Comparison of ENCODE assay signal across 32 cellular contexts in genomic region chr13:85771856-85772255, GRCh38. TPM values are rescaled to one million over a fixed set of nuclear protein-coding genes. Genes with fewer than 3 reads are reported as not detected.
DNase-seq lines count a peak whose midpoint lies in the region; ATAC-seq and TF ChIP-seq lines count a peak whose summit lies in the region.
"Had no signal": no experiment of that assay in that cellular context is flagged by ENCODE, and none has a peak within 500 bp of the region (broad histone marks: within the 10 kb centered on the region; RNA-seq: fewer than 3 reads in every experiment).

No MANE protein-coding gene starts in this region.

- H3K4me1 ChIP-seq in breast epithelium (no peaks in the 10 kb centered on the region), OCI-LY7 (ENCODE audit: insufficient read depth, low read length, poor library complexity, severe bottlenecking) (peaks cover 10% of the 10 kb centered on the region), mammary epithelial cell (ENCODE audit: insufficient read depth, low read length) (no peaks in the 10 kb centered on the region), MM.1S (ENCODE audit: low read length) (peaks cover 10% of the 10 kb centered on the region; the same call in 1 of the 2 replicates), mucosa of descending colon (ENCODE audit: low read depth) (no peaks in the 10 kb centered on the region)
- H3K4me1 ChIP-seq: BE2C, neural progenitor cell, pancreas, upper lobe of right lung had no signal

- H3K4me1 Mint-ChIP-seq in MCF 10A (ENCODE audit: insufficient read depth, unreplicated experiment): peaks cover 8% of the 10 kb centered on the region
- no peaks in the 10 kb centered on the region for H3K4me1 Mint-ChIP-seq in activated CD8-positive, alpha-beta T cell treated with anti-CD3 and anti-CD28 coated beads, Interleukin-2, amount 10 ng/mL, durations not matched to agents 7 days and 5 days (ENCODE audit: low read depth)
- H3K4me1 Mint-ChIP-seq: immature natural killer cell, neural progenitor cell had no signal

- H3K4me3 Mint-ChIP-seq in MCF 10A (ENCODE audit: unreplicated experiment): no peak overlapping the region
- no peak overlapping the region for H3K4me3 Mint-ChIP-seq in activated CD8-positive, alpha-beta T cell treated with anti-CD3 and anti-CD28 coated beads, Interleukin-2, amount 10 ng/mL, durations not matched to agents 7 days and 5 days
- H3K4me3 Mint-ChIP-seq: effector memory CD8-positive, alpha-beta T cell; immature natural killer cell; neural progenitor cell had no signal

- no peaks in the 10 kb centered on the region for H3K9me2 ChIP-seq in OCI-LY7 (ENCODE audit: insufficient read depth, low read length)
- no peaks in the 10 kb centered on the region for H3K9me2 ChIP-seq in MM.1S (replicated peaks; ENCODE audit: insufficient read depth, low read length)

- intact Hi-C loops in MCF 10A (cut with micrococcal nuclease): no loop called here
- intact Hi-C loops in breast epithelium (cut with DNase I; ENCODE audit: low total_unique reads): no loop called here
- intact Hi-C loops in OCI-LY7 (cut with micrococcal nuclease; ENCODE audit: unreplicated experiment): no loop called here
- intact Hi-C loops in mammary epithelial cell (cut with micrococcal nuclease): no loop called here
- intact Hi-C loops in mucosa of descending colon (cut with DNase I, micrococcal nuclease): no loop called here

- ATAC-seq in activated CD8-positive, alpha-beta T cell treated with anti-CD3 and anti-CD28 coated beads, Interleukin-2, amount 10 ng/mL, durations not matched to agents 7 days and 5 days: no peak
- no peak for ATAC-seq in mucosa of descending colon
- ATAC-seq: activated naive CD4-positive, alpha-beta T cell treated with anti-CD3 and anti-CD28 coated beads, Interleukin-2, amount 50 U/mL, for 72 hours; effector memory CD8-positive, alpha-beta T cell; left colon; pancreas; upper lobe of right lung had no signal

- H2AFZ ChIP-seq in OCI-LY7 (ENCODE audit: low read length) (0 out of 2 replicates have a peak overlapping the region, but pooled peaks have one; percentile 15), mammary epithelial cell (ENCODE audit: low read depth, low read length) (peak overlapping the region; percentile 44), MM.1S (ENCODE audit: low read length) (no peak overlapping the region)
- H2AFZ ChIP-seq: neural progenitor cell had no signal

- H3K9me3 Mint-ChIP-seq in MCF 10A (ENCODE audit: unreplicated experiment): no peaks in the 10 kb centered on the region
- H3K9me3 Mint-ChIP-seq in activated CD8-positive, alpha-beta T cell treated with anti-CD3 and anti-CD28 coated beads, Interleukin-2, amount 10 ng/mL, durations not matched to agents 7 days and 5 days (ENCODE audit: insufficient read depth): peaks cover 3% of the 10 kb centered on the region

- no peak for TF ChIP-seq POLR2A in breast epithelium (IDR thresholded peaks at IDR 0.05)

- H3K79me2 ChIP-seq in OCI-LY7 (ENCODE audit: insufficient read depth, low read depth, low read length) (no peaks in the 10 kb centered on the region), mammary epithelial cell (ENCODE audit: insufficient read depth, low read length) (no peaks in the 10 kb centered on the region), MM.1S (ENCODE audit: low read length) (no peaks in the 10 kb centered on the region)

- no peaks in the 10 kb centered on the region for H3K9me3 ChIP-seq in breast epithelium
- no peaks in the 10 kb centered on the region for H3K9me3 ChIP-seq in OCI-LY7 (ENCODE audit: low read length)
- H3K9me3 ChIP-seq in mammary epithelial cell (replicated peaks; ENCODE audit: insufficient read depth, low read length): peaks cover 2% of the 10 kb centered on the region
- no peaks in the 10 kb centered on the region for H3K9me3 ChIP-seq in MM.1S (replicated peaks; ENCODE audit: insufficient read depth, low read length)
- no peaks in the 10 kb centered on the region for H3K9me3 ChIP-seq in mucosa of descending colon
- H3K9me3 ChIP-seq: A549, pancreas, upper lobe of right lung had no signal

- H3K4me2 ChIP-seq in OCI-LY7 (ENCODE audit: low read length) (peak overlapping the region; percentile 24), mammary epithelial cell (ENCODE audit: insufficient read depth, low read depth, low read length) (peak overlapping the region; percentile 16), MM.1S (ENCODE audit: low read depth, low read length) (no peak overlapping the region)
- H3K4me2 ChIP-seq: A549, neural progenitor cell had no signal

- no peaks in the 10 kb centered on the region for H3F3A ChIP-seq in MM.1S (ENCODE audit: insufficient read depth, low read length)

- dilution Hi-C loops in mammary epithelial cell (cut with HindIII; ENCODE audit: low sequenced_read_pairs): no loop called here

- CTCF ChIA-PET in MCF 10A (lab: Yijun Ruan, JAX) (no interaction called here), OCI-LY7 (lab: Charles Lee; ENCODE audit: unreplicated experiment) (interaction anchor here (0.5 kb wide), 1 partner anchor 331 kb away, joined by 3 read pairs; no protein-coding TSS in a partner anchor), mammary epithelial cell (lab: Charles Lee; ENCODE audit: low non-redundant PET) (no interaction called here)
- CTCF ChIA-PET in activated CD8-positive, alpha-beta T cell treated with anti-CD3 and anti-CD28 coated beads, Interleukin-2, amount 10 ng/mL, durations not matched to agents 7 days and 5 days (lab: Charles Lee): no interaction called here

- H3K27me3 ChIP-seq in breast epithelium (no peaks in the 10 kb centered on the region), mammary epithelial cell (ENCODE audit: insufficient read depth, low read length) (no peaks in the 10 kb centered on the region), MM.1S (replicated peaks; ENCODE audit: insufficient read depth, low read length) (no peaks in the 10 kb centered on the region)
- H3K27me3 ChIP-seq: BE2C, neural progenitor cell, pancreas, upper lobe of right lung had no signal

- H4K20me1 ChIP-seq in OCI-LY7 (ENCODE audit: insufficient read depth, low read length) (no peaks in the 10 kb centered on the region), mammary epithelial cell (ENCODE audit: insufficient read depth, low read length) (no peaks in the 10 kb centered on the region), MM.1S (ENCODE audit: insufficient read depth, low read length) (no peaks in the 10 kb centered on the region)

- H3K9ac ChIP-seq in mammary epithelial cell (ENCODE audit: insufficient read depth, low read length): no peak overlapping the region
- no peak overlapping the region for H3K9ac ChIP-seq in MM.1S (ENCODE audit: low read length)
- H3K9ac ChIP-seq: neural progenitor cell had no signal

- in situ Hi-C loops in mammary epithelial cell (cut with MboI; ENCODE audit: low sequenced_read_pairs in 2 of 2): no loop called here

- H3K36me3 ChIP-seq in breast epithelium: no peaks in the 10 kb centered on the region
- no peaks in the 10 kb centered on the region for H3K36me3 ChIP-seq in OCI-LY7 (ENCODE audit: insufficient read depth, low read length)
- H3K36me3 ChIP-seq in mammary epithelial cell (ENCODE audit: insufficient read depth, low read length): peaks cover 1% of the 10 kb centered on the region
- no peaks in the 10 kb centered on the region for H3K36me3 ChIP-seq in MM.1S (replicated peaks; ENCODE audit: insufficient read depth, low read length)
- H3K36me3 ChIP-seq in mucosa of descending colon (ENCODE audit: low read depth): no peaks in the 10 kb centered on the region
- H3K36me3 ChIP-seq: BE2C, neural progenitor cell, pancreas, upper lobe of right lung had no signal

- POLR2A ChIA-PET in MCF 10A (lab: Yijun Ruan, JAX): interaction anchor here (0.7 to 1.3 kb wide), 2 partner anchors 11 to 814 kb away, joined by 3 to 4 read pairs; no protein-coding TSS in a partner anchor
- POLR2A ChIA-PET in OCI-LY7 (lab: Charles Lee): interaction anchor here (1.5 kb wide), 1 partner anchor 12 kb away, joined by 9 read pairs; no protein-coding TSS in a partner anchor
- POLR2A ChIA-PET in activated CD8-positive, alpha-beta T cell treated with anti-CD3 and anti-CD28 coated beads, Interleukin-2, amount 10 ng/mL, durations not matched to agents 7 days and 5 days (lab: Charles Lee): interaction anchor here (0.7 kb wide), 1 partner anchor 797 kb away, joined by 4 read pairs; no protein-coding TSS in a partner anchor

- H3K27me3 Mint-ChIP-seq in MCF 10A (ENCODE audit: insufficient read depth, unreplicated experiment): no peaks in the 10 kb centered on the region
- H3K27me3 Mint-ChIP-seq in activated CD8-positive, alpha-beta T cell treated with anti-CD3 and anti-CD28 coated beads, Interleukin-2, amount 10 ng/mL, durations not matched to agents 7 days and 5 days (ENCODE audit: low read depth): no peaks in the 10 kb centered on the region
- H3K27me3 Mint-ChIP-seq: effector memory CD8-positive, alpha-beta T cell had no signal

- no TSS peak for BruUV-seq in MCF 10A (replicated peaks; lab: Mats Ljungman, UMichigan)
- BruUV-seq in OCI-LY7 (replicated peaks; lab: Mats Ljungman, UMichigan): no TSS peak
- BruUV-seq in mammary epithelial cell (replicated peaks; lab: Mats Ljungman, UMichigan): no TSS peak

- H3K36me3 Mint-ChIP-seq in MCF 10A (ENCODE audit: insufficient read depth, unreplicated experiment): peaks cover 4% of the 10 kb centered on the region
- no peaks in the 10 kb centered on the region for H3K36me3 Mint-ChIP-seq in activated CD8-positive, alpha-beta T cell treated with anti-CD3 and anti-CD28 coated beads, Interleukin-2, amount 10 ng/mL, durations not matched to agents 7 days and 5 days (ENCODE audit: low read depth)
- H3K36me3 Mint-ChIP-seq: activated naive CD4-positive, alpha-beta T cell treated with anti-CD3 and anti-CD28 coated beads, Interleukin-2, amount 50 U/mL, for 72 hours; immature natural killer cell; neural progenitor cell had no signal

- TF ChIP-seq CTCF in MCF 10A (IDR thresholded peaks at IDR 0.05; ENCODE audit: unreplicated experiment) (no peak), breast epithelium (IDR thresholded peaks at IDR 0.05) (no peak), OCI-LY7 (conservative IDR thresholded peaks at IDR 0.05; ENCODE audit: low read length) (no peak), mammary epithelial cell (conservative IDR thresholded peaks at IDR 0.05 in 1 of 2, IDR thresholded peaks at IDR 0.05 in 1 of 2; ENCODE audit: extremely low read depth in 1 of 2, insufficient read depth in 1 of 2, low read depth in 1 of 2, low read length in 2 of 2) (no peak), MM.1S (IDR thresholded peaks at IDR 0.05; ENCODE audit: low read length) (no peak), mucosa of descending colon (IDR thresholded peaks at IDR 0.05) (no peak)

- WGBS in mammary epithelial cell (ENCODE audit: low coverage, missing lambda C conversion rate): 56% methylated on average over 1 of the region's 1 CpG

- no peak overlapping the region for H3K4me3 ChIP-seq in breast epithelium
- H3K4me3 ChIP-seq in OCI-LY7 (ENCODE audit: low read depth, low read length, poor library complexity, severe bottlenecking): no peak overlapping the region
- H3K4me3 ChIP-seq in mammary epithelial cell (replicated peaks in 1 of 3; ENCODE audit: insufficient read depth in 1 of 3, low read depth in 2 of 3, low read length in 3 of 3): no peak overlapping the region
- no peak overlapping the region for H3K4me3 ChIP-seq in MM.1S (ENCODE audit: low read length)
- H3K4me3 ChIP-seq in mucosa of descending colon: no peak overlapping the region
- H3K4me3 ChIP-seq: A549, neural progenitor cell, pancreas, upper lobe of right lung had no signal

- DNase-seq in MCF 10A (ENCODE audit: unreplicated experiment) (peak; percentile 13), breast epithelium (ENCODE audit: low spot score in 2 of 2) (no peak), OCI-LY7 (ENCODE audit: low spot score) (no peak), mammary epithelial cell (peak; percentile 62), NCI-H2227 treated with DMSO at 0.1 percent for 48 hours (lab: John Stamatoyannopoulos, UW) (no peak), MM.1S (no peak), mucosa of descending colon (no peak)
- no peak for DNase-seq in activated CD8-positive, alpha-beta T cell treated with anti-CD3 and anti-CD28 coated beads, Interleukin-2, amount 10 ng/mL, durations not matched to agents 7 days and 5 days
- DNase-seq: activated CD4-positive, alpha-beta T cell treated with anti-CD3 and anti-CD28 coated beads for 4 hours; activated CD8-positive, alpha-beta memory T cell treated with anti-CD3 and anti-CD28 coated beads for 24 hours; activated T-cell treated with anti-CD3 and anti-CD28 coated beads for 4 hours; anterior cingulate cortex; BE2C; cortex of kidney; effector memory CD8-positive, alpha-beta T cell; H7; immature natural killer cell; Kasumi-1; left colon; NCI-H187 treated with DMSO at 0.1 percent for 48 hours; NCI-H2171; NK-92 treated with Interleukin-12 subunit alpha and Interleukin-12 subunit beta, amount 100 ng/mL, for 24 hours; pancreas; retina; SHP77; stimulated activated naive CD4-positive, alpha-beta T cell; T-helper 9 cell; upper lobe of right lung had no signal

- H3K27ac Mint-ChIP-seq in MCF 10A (ENCODE audit: low read depth, unreplicated experiment): peak overlapping the region; percentile 74
- no peak overlapping the region for H3K27ac Mint-ChIP-seq in activated CD8-positive, alpha-beta T cell treated with anti-CD3 and anti-CD28 coated beads, Interleukin-2, amount 10 ng/mL, durations not matched to agents 7 days and 5 days
- H3K27ac Mint-ChIP-seq: activated naive CD4-positive, alpha-beta T cell treated with anti-CD3 and anti-CD28 coated beads, Interleukin-2, amount 50 U/mL, for 72 hours; effector memory CD8-positive, alpha-beta T cell; immature natural killer cell; neural progenitor cell had no signal

- no peak overlapping the region for H3K27ac ChIP-seq in breast epithelium
- no peak overlapping the region for H3K27ac ChIP-seq in OCI-LY7 (ENCODE audit: low read depth, low read length, poor library complexity, severe bottlenecking)
- peak overlapping the region; percentile 54 for H3K27ac ChIP-seq in mammary epithelial cell (ENCODE audit: insufficient read depth, low read depth, low read length)
- H3K27ac ChIP-seq in MM.1S (ENCODE audit: low read length): no peak overlapping the region
- H3K27ac ChIP-seq: neural progenitor cell, pancreas, upper lobe of right lung had no signal

RNA-seq across cellular contexts. Expression of gene SLITRK6, which starts 27.4 kb away (rescaled TPM):
- total RNA-seq in MCF 10A (2022): 5.5 and 12.0 TPM in 2 replicates
- total RNA-seq in breast epithelium: 10 to 100 TPM in 1 of 3 donors, 1 to 10 TPM in 1, under 1 TPM in 1; under 0.01 to 19.0 (median 7.9) TPM
- total RNA-seq in OCI-LY7 (2014; rRNA removed; shearing (Covaris generic)): not detected in 2 replicates
- not detected in 2 replicates for total RNA-seq in OCI-LY7 (2022)
- 10 to 100 TPM in 1 of 2 donors, 1 to 10 TPM in 1; 7.2 to 20.3 TPM for total RNA-seq in mammary epithelial cell
- polyA plus RNA-seq in mammary epithelial cell: 10.8 TPM
- polyA minus RNA-seq in mammary epithelial cell: 13.6 TPM
- not detected for total RNA-seq in activated CD8-positive, alpha-beta T cell treated with anti-CD3 and anti-CD28 coated beads, Interleukin-2, amount 10 ng/mL, durations not matched to agents 7 days and 5 days
- total RNA-seq in mucosa of descending colon: 1 to 10 TPM; 3.6 to 5.8 (median 4.7) TPM
- total RNA-seq: activated naive CD4-positive, alpha-beta T cell treated with anti-CD3 and anti-CD28 coated beads, Interleukin-2, amount 50 U/mL, for 72 hours; HepG2 had no signal
- polyA plus RNA-seq: HepG2, immature natural killer cell had no signal

Comparison
In these comparisons a context has a peak if more than half of its experiments do, and no peak if none do; other contexts are left out.
1. DNase-seq: peak in MCF 10A (single experiment) and mammary epithelial cell (single experiment); none in breast epithelium (0 of 2), OCI-LY7 (single experiment), NCI-H2227 treated with DMSO at 0.1 percent for 48 hours (single experiment), activated CD8-positive, alpha-beta T cell treated with anti-CD3 and anti-CD28 coated beads, Interleukin-2, amount 10 ng/mL, durations not matched to agents 7 days and 5 days (single experiment), MM.1S (single experiment) and mucosa of descending colon (0 of 3).